ENCODE assay signal across 1 cellular context in the genomic region with DNA sequence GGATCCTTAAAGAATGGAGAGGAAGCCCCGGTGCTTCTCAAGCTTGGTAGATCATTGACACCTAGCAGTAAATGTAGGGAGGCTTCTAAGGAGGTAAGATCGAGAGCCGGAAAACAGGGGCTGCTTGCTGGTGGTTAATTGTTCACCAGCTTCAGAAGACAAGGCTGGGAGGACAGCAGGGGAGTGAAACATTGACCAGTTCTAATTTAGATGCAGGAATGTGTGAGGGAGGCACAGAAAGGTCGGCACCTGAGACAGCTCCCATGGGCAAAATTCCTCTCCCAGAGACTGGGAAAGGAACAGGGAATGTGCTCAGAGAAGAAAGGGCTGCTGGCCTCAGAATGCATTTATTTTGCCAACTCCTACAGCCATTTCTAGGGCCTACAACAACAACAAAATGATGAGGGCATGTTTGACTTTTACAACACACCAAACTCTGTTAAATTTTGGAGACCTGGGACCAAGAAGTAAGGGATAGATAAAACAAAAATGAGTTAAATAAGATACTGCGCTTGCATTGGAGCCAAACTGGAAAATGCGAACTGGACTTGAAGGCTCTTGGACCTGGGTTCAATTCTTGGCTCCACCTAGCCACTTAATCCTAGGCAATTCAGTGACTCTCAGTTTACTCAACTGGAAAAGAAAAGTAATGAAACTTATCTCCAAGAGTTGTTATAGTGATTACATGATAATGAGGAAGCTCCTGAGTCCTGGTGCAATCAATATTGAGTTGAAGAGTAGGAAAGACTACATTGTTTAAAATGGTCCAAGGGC.
TF ChIP-seq lines count a peak whose summit lies in the region.

No MANE protein-coding gene starts in this region.

TF ChIP-seq in HEK293, 187 proteins besides CTCF, POLR2A, EP300 and RAD21 (continued from another document):
- TF ChIP-seq ZNF132 (tag by site-specific recombination; IDR thresholded peaks at IDR 0.05; ENCODE audit: borderline replicate concordance) (no peak), BCL11B (tag by site-specific recombination; IDR thresholded peaks at IDR 0.05; ENCODE audit: low read depth) (no peak), TRIM28 (IDR thresholded peaks at IDR 0.05; ENCODE audit: borderline replicate concordance, low read length) (peak; percentile 81; the same call in 1 of the 2 replicates), ZNF133 (tag by site-specific recombination; IDR thresholded peaks at IDR 0.05) (no peak), ZBTB8A (tag by site-specific recombination; IDR thresholded peaks at IDR 0.05) (no peak), SP2 (tag by site-specific recombination; IDR thresholded peaks at IDR 0.05) (no peak), ZNF585B (tag by site-specific recombination; IDR thresholded peaks at IDR 0.05) (no peak), ZNF473 (tag by site-specific recombination; IDR thresholded peaks at IDR 0.05) (no peak), IKZF3 (tag by site-specific recombination; IDR thresholded peaks at IDR 0.05) (no peak), ZNF140 (tag by site-specific recombination; IDR thresholded peaks at IDR 0.05) (no peak), ZNF211 (tag by site-specific recombination; IDR thresholded peaks at IDR 0.05; ENCODE audit: low read depth) (no peak), ZNF544 (tag by site-specific recombination; IDR thresholded peaks at IDR 0.05) (no peak), SETDB1 (IDR thresholded peaks at IDR 0.05; ENCODE audit: insufficient read length, low read length) (peak; percentile 15), ZBTB21 (tag by site-specific recombination; IDR thresholded peaks at IDR 0.05) (no peak), ZNF501 (tag by site-specific recombination; IDR thresholded peaks at IDR 0.05) (0 out of 2 replicates have a peak, but pooled peaks have one; percentile 15)
- TF ChIP-seq, protein P1, sequence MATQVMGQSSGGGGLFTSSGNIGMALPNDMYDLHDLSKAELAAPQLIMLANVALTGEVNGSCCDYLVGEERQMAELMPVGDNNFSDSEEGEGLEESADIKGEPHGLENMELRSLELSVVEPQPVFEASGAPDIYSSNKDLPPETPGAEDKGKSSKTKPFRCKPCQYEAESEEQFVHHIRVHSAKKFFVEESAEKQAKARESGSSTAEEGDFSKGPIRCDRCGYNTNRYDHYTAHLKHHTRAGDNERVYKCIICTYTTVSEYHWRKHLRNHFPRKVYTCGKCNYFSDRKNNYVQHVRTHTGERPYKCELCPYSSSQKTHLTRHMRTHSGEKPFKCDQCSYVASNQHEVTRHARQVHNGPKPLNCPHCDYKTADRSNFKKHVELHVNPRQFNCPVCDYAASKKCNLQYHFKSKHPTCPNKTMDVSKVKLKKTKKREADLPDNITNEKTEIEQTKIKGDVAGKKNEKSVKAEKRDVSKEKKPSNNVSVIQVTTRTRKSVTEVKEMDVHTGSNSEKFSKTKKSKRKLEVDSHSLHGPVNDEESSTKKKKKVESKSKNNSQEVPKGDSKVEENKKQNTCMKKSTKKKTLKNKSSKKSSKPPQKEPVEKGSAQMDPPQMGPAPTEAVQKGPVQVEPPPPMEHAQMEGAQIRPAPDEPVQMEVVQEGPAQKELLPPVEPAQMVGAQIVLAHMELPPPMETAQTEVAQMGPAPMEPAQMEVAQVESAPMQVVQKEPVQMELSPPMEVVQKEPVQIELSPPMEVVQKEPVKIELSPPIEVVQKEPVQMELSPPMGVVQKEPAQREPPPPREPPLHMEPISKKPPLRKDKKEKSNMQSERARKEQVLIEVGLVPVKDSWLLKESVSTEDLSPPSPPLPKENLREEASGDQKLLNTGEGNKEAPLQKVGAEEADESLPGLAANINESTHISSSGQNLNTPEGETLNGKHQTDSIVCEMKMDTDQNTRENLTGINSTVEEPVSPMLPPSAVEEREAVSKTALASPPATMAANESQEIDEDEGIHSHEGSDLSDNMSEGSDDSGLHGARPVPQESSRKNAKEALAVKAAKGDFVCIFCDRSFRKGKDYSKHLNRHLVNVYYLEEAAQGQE (tag by site-specific recombination; IDR thresholded peaks at IDR 0.05): peak; percentile 92
- TF ChIP-seq, protein P2, sequence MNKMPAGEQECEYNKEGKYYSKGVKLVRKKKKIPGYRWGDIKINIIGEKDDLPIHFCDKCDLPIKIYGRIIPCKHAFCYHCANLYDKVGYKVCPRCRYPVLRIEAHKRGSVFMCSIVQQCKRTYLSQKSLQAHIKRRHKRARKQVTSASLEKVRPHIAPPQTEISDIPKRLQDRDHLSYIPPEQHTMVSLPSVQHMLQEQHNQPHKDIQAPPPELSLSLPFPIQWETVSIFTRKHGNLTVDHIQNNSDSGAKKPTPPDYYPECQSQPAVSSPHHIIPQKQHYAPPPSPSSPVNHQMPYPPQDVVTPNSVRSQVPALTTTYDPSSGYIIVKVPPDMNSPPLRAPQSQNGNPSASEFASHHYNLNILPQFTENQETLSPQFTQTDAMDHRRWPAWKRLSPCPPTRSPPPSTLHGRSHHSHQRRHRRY (tag by site-specific recombination; IDR thresholded peaks at IDR 0.05): no peak
- TF ChIP-seq, protein P3, sequence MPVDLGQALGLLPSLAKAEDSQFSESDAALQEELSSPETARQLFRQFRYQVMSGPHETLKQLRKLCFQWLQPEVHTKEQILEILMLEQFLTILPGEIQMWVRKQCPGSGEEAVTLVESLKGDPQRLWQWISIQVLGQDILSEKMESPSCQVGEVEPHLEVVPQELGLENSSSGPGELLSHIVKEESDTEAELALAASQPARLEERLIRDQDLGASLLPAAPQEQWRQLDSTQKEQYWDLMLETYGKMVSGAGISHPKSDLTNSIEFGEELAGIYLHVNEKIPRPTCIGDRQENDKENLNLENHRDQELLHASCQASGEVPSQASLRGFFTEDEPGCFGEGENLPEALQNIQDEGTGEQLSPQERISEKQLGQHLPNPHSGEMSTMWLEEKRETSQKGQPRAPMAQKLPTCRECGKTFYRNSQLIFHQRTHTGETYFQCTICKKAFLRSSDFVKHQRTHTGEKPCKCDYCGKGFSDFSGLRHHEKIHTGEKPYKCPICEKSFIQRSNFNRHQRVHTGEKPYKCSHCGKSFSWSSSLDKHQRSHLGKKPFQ (tag by site-specific recombination; IDR thresholded peaks at IDR 0.05): no peak
TF ChIP-seq in HEK293: peak in this region for 7.
